11 cellular contexts compared by ENCODE assay signal in genomic region chr4:157014621-157015591, GRCh38. TPM values are rescaled to one million over a fixed set of nuclear protein-coding genes. Genes with fewer than 3 reads are reported as not detected.
DNase-seq lines count a peak whose midpoint lies in the region; ATAC-seq and TF ChIP-seq lines count a peak whose summit lies in the region.
"Had no signal": no experiment of that assay in that cellular context is flagged by ENCODE, and none has a peak within 500 bp of the region (broad histone marks: within the 10 kb centered on the region; RNA-seq: fewer than 3 reads in every experiment).

No MANE protein-coding gene starts in this region.

- ATAC-seq in HG02852 (IDR thresholded peaks at IDR 0.05; ENCODE audit: unreplicated experiment): peak; percentile 89
- no peak for ATAC-seq in HG02970 (IDR thresholded peaks at IDR 0.05; ENCODE audit: low FRiP score, unreplicated experiment)
- ATAC-seq in activated CD8-positive, alpha-beta T cell treated with anti-CD3 and anti-CD28 coated beads, Interleukin-2, amount 10 ng/mL, durations not matched to agents 7 days and 5 days: no peak
- no peak for ATAC-seq in lower lobe of right lung
- ATAC-seq: activated naive CD8-positive, alpha-beta T cell treated with anti-CD3 and anti-CD28 coated beads, Interleukin-2, amount 50 U/mL, for 24 hours had no signal

- H3K27me3 ChIP-seq in lower lobe of right lung (ENCODE audit: low read depth): no peaks in the 10 kb centered on the region

- H3K9me3 ChIP-seq in lower lobe of right lung: no peaks in the 10 kb centered on the region

- no peaks in the 10 kb centered on the region for H3K9me3 Mint-ChIP-seq in activated CD8-positive, alpha-beta T cell treated with anti-CD3 and anti-CD28 coated beads, Interleukin-2, amount 10 ng/mL, durations not matched to agents 7 days and 5 days (ENCODE audit: insufficient read depth)
- H3K9me3 Mint-ChIP-seq: activated naive CD8-positive, alpha-beta T cell treated with anti-CD3 and anti-CD28 coated beads, Interleukin-2, amount 50 U/mL, for 24 hours had no signal

- H3K27ac ChIP-seq in RWPE1 (no peak overlapping the region), lower lobe of right lung (no peak overlapping the region)

- no peaks in the 10 kb centered on the region for H3K4me1 ChIP-seq in lower lobe of right lung

- CTCF ChIA-PET in AG04449 (lab: Yijun Ruan, JAX) (interaction anchor here (0.9 to 3.1 kb wide), 5 partner anchors 20 to 541 kb away, joined by 3 to 12 read pairs (median 4); no protein-coding TSS in a partner anchor), RWPE1 (lab: Yijun Ruan, JAX) (interaction anchor here (0.5 to 0.6 kb wide), 2 partner anchors 23 to 43 kb away, joined by 3 to 5 read pairs; no protein-coding TSS in a partner anchor)
- CTCF ChIA-PET in activated CD8-positive, alpha-beta T cell treated with anti-CD3 and anti-CD28 coated beads, Interleukin-2, amount 10 ng/mL, durations not matched to agents 7 days and 5 days (lab: Charles Lee): no interaction called here

- H3K4me1 Mint-ChIP-seq in activated CD8-positive, alpha-beta T cell treated with anti-CD3 and anti-CD28 coated beads, Interleukin-2, amount 10 ng/mL, durations not matched to agents 7 days and 5 days (ENCODE audit: low read depth): no peaks in the 10 kb centered on the region
- H3K4me1 Mint-ChIP-seq: activated naive CD8-positive, alpha-beta T cell treated with anti-CD3 and anti-CD28 coated beads, Interleukin-2, amount 50 U/mL, for 24 hours had no signal

- H3K4me3 ChIP-seq in AG04449 (ENCODE audit: low read depth, low read length) (no peak overlapping the region), foreskin fibroblast (ENCODE audit: low read depth in 1 of 2, low read length in 2 of 2) (no peak overlapping the region), lower lobe of right lung (no peak overlapping the region)

- H3K36me3 ChIP-seq in lower lobe of right lung: no peaks in the 10 kb centered on the region

- no peak overlapping the region for H3K4me3 Mint-ChIP-seq in activated CD8-positive, alpha-beta T cell treated with anti-CD3 and anti-CD28 coated beads, Interleukin-2, amount 10 ng/mL, durations not matched to agents 7 days and 5 days
- H3K4me3 Mint-ChIP-seq: activated naive CD8-positive, alpha-beta T cell treated with anti-CD3 and anti-CD28 coated beads, Interleukin-2, amount 50 U/mL, for 24 hours had no signal

- no peak overlapping the region for H3K27ac Mint-ChIP-seq in activated CD8-positive, alpha-beta T cell treated with anti-CD3 and anti-CD28 coated beads, Interleukin-2, amount 10 ng/mL, durations not matched to agents 7 days and 5 days
- H3K27ac Mint-ChIP-seq: activated naive CD8-positive, alpha-beta T cell treated with anti-CD3 and anti-CD28 coated beads, Interleukin-2, amount 50 U/mL, for 24 hours had no signal

- H3K36me3 Mint-ChIP-seq in activated CD8-positive, alpha-beta T cell treated with anti-CD3 and anti-CD28 coated beads, Interleukin-2, amount 10 ng/mL, durations not matched to agents 7 days and 5 days (ENCODE audit: low read depth): no peaks in the 10 kb centered on the region

- intact Hi-C loops in lower lobe of right lung (cut with DNase I): no loop called here

- TF ChIP-seq CTCF in AG04449 (IDR thresholded peaks at IDR 0.05; ENCODE audit: insufficient read depth, low read length, missing control alignments) (no peak), RWPE1 (conservative IDR thresholded peaks at IDR 0.05; ENCODE audit: low read depth) (no peak), foreskin fibroblast (IDR thresholded peaks at IDR 0.05; ENCODE audit: low read depth, low read length) (no peak), lower lobe of right lung (IDR thresholded peaks at IDR 0.05) (no peak)

- H3K27me3 Mint-ChIP-seq in activated CD8-positive, alpha-beta T cell treated with anti-CD3 and anti-CD28 coated beads, Interleukin-2, amount 10 ng/mL, durations not matched to agents 7 days and 5 days (ENCODE audit: low read depth): no peaks in the 10 kb centered on the region
- H3K27me3 Mint-ChIP-seq: activated naive CD8-positive, alpha-beta T cell treated with anti-CD3 and anti-CD28 coated beads, Interleukin-2, amount 50 U/mL, for 24 hours had no signal

- peak; percentile 82 for DNase-seq in AG04449 (ENCODE audit: low read depth, low spot score)
- peak; percentile 30 for DNase-seq in RWPE1 (ENCODE audit: low spot score)
- DNase-seq in foreskin fibroblast: peak; percentile 81 to 88
- no peak for DNase-seq in activated CD8-positive, alpha-beta T cell treated with anti-CD3 and anti-CD28 coated beads, Interleukin-2, amount 10 ng/mL, durations not matched to agents 7 days and 5 days
- no peak for DNase-seq in lower lobe of right lung
- no peak for DNase-seq in DMS79 (lab: John Stamatoyannopoulos, UW)
- DNase-seq: activated naive CD8-positive, alpha-beta T cell treated with anti-CD3 and anti-CD28 coated beads, Interleukin-2, amount 50 U/mL, for 24 hours; stimulated activated CD4-positive, alpha-beta T cell treated with anti-CD3 and anti-CD28 coated beads, Interleukin-2, amount 100 ng/mL, for 48 hours had no signal

- POLR2A ChIA-PET in AG04449 (lab: Yijun Ruan, JAX) (no interaction called here), RWPE1 (lab: Yijun Ruan, JAX; ENCODE audit: low non-redundant PET) (interaction anchor here (0.5 kb wide), 1 partner anchor 954 kb away, joined by 7 read pairs; no protein-coding TSS in a partner anchor)
- POLR2A ChIA-PET in activated CD8-positive, alpha-beta T cell treated with anti-CD3 and anti-CD28 coated beads, Interleukin-2, amount 10 ng/mL, durations not matched to agents 7 days and 5 days (lab: Charles Lee): no interaction called here

RNA-seq across cellular contexts. Expression of gene PDGFC, which starts 43.3 kb away (rescaled TPM):
- not detected for total RNA-seq in activated CD8-positive, alpha-beta T cell treated with anti-CD3 and anti-CD28 coated beads, Interleukin-2, amount 10 ng/mL, durations not matched to agents 7 days and 5 days
- total RNA-seq in lower lobe of right lung: 30.6 TPM
- total RNA-seq: T-helper 2 cell treated with Interferon-gamma antibody and Interleukin-4, amounts not matched to agents 100 ng/mL and 5 ng/mL, for 36 hours had no signal

Comparison
In these comparisons a context has a peak if more than half of its experiments do, and no peak if none do; other contexts are left out.
1. DNase-seq: peak in AG04449 (single experiment), RWPE1 (single experiment) and foreskin fibroblast (2 of 2); none in activated CD8-positive, alpha-beta T cell treated with anti-CD3 and anti-CD28 coated beads, Interleukin-2, amount 10 ng/mL, durations not matched to agents 7 days and 5 days (single experiment), lower lobe of right lung (single experiment) and DMS79 (single experiment).
2. RNA of gene PDGFC, which starts 43.3 kb away (total RNA-seq): 30.6 TPM in lower lobe of right lung (single experiment); not detected in activated CD8-positive, alpha-beta T cell treated with anti-CD3 and anti-CD28 coated beads, Interleukin-2, amount 10 ng/mL, durations not matched to agents 7 days and 5 days; every median in the first group is over 10 times any median in the second.